ENCODE assay signal across 18 cellular contexts in genomic region chr2:3009499-3009882, GRCh38.
DNase-seq lines count a peak whose midpoint lies in the region; ATAC-seq, FAIRE-seq and TF ChIP-seq lines count a peak whose summit lies in the region.
"Had no signal": no experiment of that assay in that cellular context is flagged by ENCODE, and none has a peak within 500 bp of the region (broad histone marks: within the 10 kb centered on the region; RNA-seq: fewer than 3 reads in every experiment).

No MANE protein-coding gene starts in this region.

- no peak overlapping the region for H3K27ac ChIP-seq in HEK293 (ENCODE audit: extremely low read depth, low read depth, low read length)
- H3K27ac ChIP-seq in IMR-90 (ENCODE audit: insufficient read depth, low read length): no peak overlapping the region
- H3K27ac ChIP-seq in H1 (ENCODE audit: low read depth, low read length): no peak overlapping the region
- no peak overlapping the region for H3K27ac ChIP-seq in neural progenitor cell
- no peak overlapping the region for H3K27ac ChIP-seq in caudate nucleus (ENCODE audit: low read depth, low read length)
- H3K27ac ChIP-seq: HL-60 had no signal

- no peak overlapping the region for H2BK5ac ChIP-seq in IMR-90 (ENCODE audit: low read depth, low read length, poor library complexity, severe bottlenecking)
- 0 out of 2 replicates have a peak overlapping the region, but pooled peaks have one; percentile 16 for H2BK5ac ChIP-seq in H1 (ENCODE audit: low read depth, low read length)

- H3K56ac ChIP-seq in IMR-90 (ENCODE audit: extremely low read depth, insufficient read depth, low read length) (peak overlapping the region; percentile 23; the same call in 1 of the 2 replicates), H1 (replicated peaks; ENCODE audit: insufficient read length, low read depth, low read length) (no peak overlapping the region)

- no peaks in the 10 kb centered on the region for H3K79me1 ChIP-seq in IMR-90 (ENCODE audit: low read depth in 1 of 2, low read length in 2 of 2)
- no peaks in the 10 kb centered on the region for H3K79me1 ChIP-seq in H1 (ENCODE audit: low read depth, low read length)

- H3K4me1 ChIP-seq in HEK293 (ENCODE audit: control insufficient read depth, insufficient read depth, low read length) (no peaks in the 10 kb centered on the region), IMR-90 (ENCODE audit: control insufficient read depth, insufficient read depth, low read length) (no peaks in the 10 kb centered on the region), H1 (replicated peaks in 1 of 4; ENCODE audit: control insufficient read depth in 3 of 4, insufficient read depth in 4 of 4, low read length in 3 of 4) (no peaks in the 10 kb centered on the region), neural progenitor cell (no peaks in the 10 kb centered on the region)
- H3K4me1 ChIP-seq: Caco-2, HAP-1 had no signal

- H3K36me3 ChIP-seq in HEK293 (ENCODE audit: control insufficient read depth in 2 of 2, insufficient read depth in 1 of 2, low read length in 2 of 2) (no peaks in the 10 kb centered on the region), IMR-90 (ENCODE audit: control insufficient read depth, insufficient read depth, low read length) (no peaks in the 10 kb centered on the region), H1 (ENCODE audit: control insufficient read depth in 2 of 4, insufficient read depth in 4 of 4, low read length in 3 of 4) (no peaks in the 10 kb centered on the region; a peak in 1 of 8 replicates), neural progenitor cell (no peaks in the 10 kb centered on the region)
- H3K36me3 ChIP-seq: BE2C, HAP-1 had no signal

- no peak for ATAC-seq in IMR-90 (ENCODE audit: low read depth)

- H4K91ac ChIP-seq in IMR-90 (ENCODE audit: insufficient read depth, low read depth, low read length) (no peak overlapping the region), H1 (replicated peaks; ENCODE audit: insufficient read length, low read length) (peak overlapping the region; percentile 44)

- BruUV-seq in IMR-90 (replicated peaks; lab: Mats Ljungman, UMichigan): no TSS peak

- H4K5ac ChIP-seq in IMR-90 (ENCODE audit: low read depth, low read length) (no peak overlapping the region), H1 (ENCODE audit: insufficient read length, low read depth, low read length) (no peak overlapping the region)

- H2AK9ac ChIP-seq in IMR-90 (replicated peaks; ENCODE audit: low read depth, low read length, poor library complexity): no peak overlapping the region

- H3K4me3 Mint-ChIP-seq in neural progenitor cell (no peak overlapping the region), nephron progenitor cell (no peak overlapping the region)
- H3K4me3 Mint-ChIP-seq: CD4-positive, CD25-positive, alpha-beta regulatory T cell had no signal

- in situ Hi-C loops in IMR-90 (cut with MboI; ENCODE audit: low sequenced_read_pairs): no loop called here

- TF ChIP-seq POLR2A in IMR-90 (IDR thresholded peaks at IDR 0.05; ENCODE audit: low read depth, low read length) (no peak), H1 (IDR thresholded peaks at IDR 0.05; ENCODE audit: control extremely low read depth in 1 of 2, low read depth in 2 of 2, low read length in 2 of 2) (no peak)

- H3F3A ChIP-seq in neural progenitor cell (ENCODE audit: low read depth): no peaks in the 10 kb centered on the region

- H3K9ac ChIP-seq in IMR-90 (ENCODE audit: low read depth, low read length) (no peak overlapping the region), H1 (replicated peaks in 1 of 4; ENCODE audit: extremely low read depth in 1 of 4, low read depth in 3 of 4, low read length in 3 of 4) (no peak overlapping the region), neural progenitor cell (no peak overlapping the region)

- no peak for TF ChIP-seq EP300 in H1 (IDR thresholded peaks at IDR 0.05; ENCODE audit: borderline replicate concordance in 1 of 2, low read depth in 2 of 2, low read length in 2 of 2)

- H2BK12ac ChIP-seq in H1 (ENCODE audit: low read depth, low read length): peak overlapping the region; percentile 29; the same call in 1 of the 2 replicates

- H3K9me3 Mint-ChIP-seq in neural progenitor cell (peaks cover 18% of the 10 kb centered on the region), nephron progenitor cell (peaks cover 19% of the 10 kb centered on the region)

- no peak overlapping the region for H3K4me2 ChIP-seq in IMR-90 (ENCODE audit: low read depth, low read length)
- H3K4me2 ChIP-seq in H1 (ENCODE audit: insufficient read depth in 1 of 2, low read depth in 2 of 2, low read length in 2 of 2): no peak overlapping the region
- no peak overlapping the region for H3K4me2 ChIP-seq in neural progenitor cell

- H3K4me1 Mint-ChIP-seq in neural progenitor cell: peaks cover 24% of the 10 kb centered on the region
- peaks cover 21% of the 10 kb centered on the region for H3K4me1 Mint-ChIP-seq in nephron progenitor cell
- H3K4me1 Mint-ChIP-seq: CD4-positive, CD25-positive, alpha-beta regulatory T cell had no signal

- H2BK120ac ChIP-seq in IMR-90 (ENCODE audit: low read depth, low read length): no peak overlapping the region
- H2BK120ac ChIP-seq in H1 (replicated peaks; ENCODE audit: low read depth, low read length): no peak overlapping the region

- H3K14ac ChIP-seq in IMR-90 (replicated peaks; ENCODE audit: low read depth, low read length): no peak overlapping the region
- no peak overlapping the region for H3K14ac ChIP-seq in H1 (ENCODE audit: insufficient read length)

- H3K27ac Mint-ChIP-seq in neural progenitor cell (peak overlapping the region; percentile 3), nephron progenitor cell (no peak overlapping the region)
- H3K27ac Mint-ChIP-seq: CD4-positive, CD25-positive, alpha-beta regulatory T cell had no signal

- H2BK20ac ChIP-seq in IMR-90 (ENCODE audit: low read depth, low read length) (no peak overlapping the region), H1 (ENCODE audit: low read length) (no peak overlapping the region)

- H3K18ac ChIP-seq in IMR-90 (ENCODE audit: low read depth, low read length) (no peak overlapping the region), H1 (ENCODE audit: extremely low read depth, low read length) (no peak overlapping the region)

- H3K36me3 Mint-ChIP-seq in neural progenitor cell (no peaks in the 10 kb centered on the region), nephron progenitor cell (ENCODE audit: low read depth) (no peaks in the 10 kb centered on the region)
- H3K36me3 Mint-ChIP-seq: CD4-positive, CD25-positive, alpha-beta regulatory T cell had no signal

- H4K20me1 ChIP-seq in IMR-90 (ENCODE audit: insufficient read depth, low read length) (no peaks in the 10 kb centered on the region), H1 (replicated peaks in 1 of 2; ENCODE audit: control insufficient read depth in 1 of 2, insufficient read depth in 2 of 2, low read length in 2 of 2) (peaks cover 0 to 1% of the 10 kb centered on the region in 2 experiments), neural progenitor cell (ENCODE audit: low read depth) (no peaks in the 10 kb centered on the region)

- H3K23me2 ChIP-seq in H1 (ENCODE audit: low read depth, low read length): 0 out of 2 replicates have a peak, but pooled peaks cover 3% of the 10 kb centered on the region

- H4K8ac ChIP-seq in IMR-90 (ENCODE audit: low read depth in 2 of 2, low read length in 2 of 2): no peak overlapping the region
- H4K8ac ChIP-seq in H1 (ENCODE audit: extremely low read depth, insufficient read depth, low read length): no peak overlapping the region

- no peak overlapping the region for H3K4me3 ChIP-seq in HEK293 (ENCODE audit: low read depth, low read length)
- H3K4me3 ChIP-seq in IMR-90 (ENCODE audit: insufficient read depth, low read depth, low read length): no peak overlapping the region
- no peak overlapping the region for H3K4me3 ChIP-seq in H1 (ENCODE audit: extremely low read depth in 1 of 4, insufficient read depth in 2 of 4, low read depth in 3 of 4, low read length in 4 of 4)
- no peak overlapping the region for H3K4me3 ChIP-seq in neural progenitor cell
- H3K4me3 ChIP-seq: HAP-1 had no signal

- no peaks in the 10 kb centered on the region for H3K27me3 ChIP-seq in IMR-90 (ENCODE audit: control insufficient read depth, insufficient read depth, low read length)
- H3K27me3 ChIP-seq in H1 (replicated peaks in 1 of 4; ENCODE audit: control insufficient read depth in 3 of 4, extremely low read depth in 1 of 4, insufficient read depth in 3 of 4, low read length in 3 of 4): no peaks in the 10 kb centered on the region; a peak in 1 of 7 replicates
- no peaks in the 10 kb centered on the region for H3K27me3 ChIP-seq in neural progenitor cell
- H3K27me3 ChIP-seq: BE2C had no signal

- H3K23ac ChIP-seq in IMR-90 (ENCODE audit: low read depth, low read length) (no peak overlapping the region), H1 (ENCODE audit: insufficient read length) (no peak overlapping the region)

- CTCF ChIA-PET in HEK293 (lab: Yijun Ruan, JAX): no interaction called here
- CTCF ChIA-PET in IMR-90 (lab: Yijun Ruan, JAX): no interaction called here
- CTCF ChIA-PET in H1 (lab: Charles Lee; ENCODE audit: partially characterized antibody): no interaction called here

- no peak overlapping the region for H2AK5ac ChIP-seq in IMR-90 (ENCODE audit: low read depth, low read length)
- 0 out of 2 replicates have a peak overlapping the region, but pooled peaks have one; percentile 60 for H2AK5ac ChIP-seq in H1 (ENCODE audit: low read depth, low read length)

- WGBS in IMR-90 (ENCODE audit: extremely low coverage in 2 of 2, insufficient read length in 1 of 2), 2 experiments: 44% methylated on average over 2 of the region's 6 CpGs; no CpG with 5 or more reads in 1 of the 2 experiments
- WGBS in H1 (ENCODE audit: extremely low coverage in 1 of 2, insufficient coverage in 1 of 2, insufficient read length in 1 of 2, insufficient replicate concordance in 2 of 2, low coverage in 1 of 2, low lambda C conversion rate in 2 of 2, missing lambda C conversion rate in 1 of 2), 2 experiments: 74% methylated on average over 6 of the region's 6 CpGs; no CpG with 5 or more reads in 1 of the 2 experiments

- TF ChIP-seq RAD21 in IMR-90 (IDR thresholded peaks at IDR 0.05; ENCODE audit: low read length) (no peak), H1 (IDR thresholded peaks at IDR 0.05 in 1 of 2, conservative IDR thresholded peaks at IDR 0.05 in 1 of 2; ENCODE audit: low read depth in 2 of 2, low read length in 2 of 2) (no peak)

- H3K9me3 ChIP-seq in HEK293 (ENCODE audit: control insufficient read depth, insufficient read depth, low read depth, low read length) (no peaks in the 10 kb centered on the region), IMR-90 (ENCODE audit: control insufficient read depth, insufficient read depth, low read length) (peaks cover 32% of the 10 kb centered on the region), H1 (ENCODE audit: insufficient read depth in 2 of 2, low read depth in 1 of 2, low read length in 1 of 2) (no peaks in the 10 kb centered on the region), neural progenitor cell (ENCODE audit: low read depth) (no peaks in the 10 kb centered on the region)
- H3K9me3 ChIP-seq: BE2C, Caco-2, HAP-1 had no signal

- dilution Hi-C loops in IMR-90 (cut with HindIII; ENCODE audit: low sequenced_read_pairs, unreplicated experiment): no loop called here

- H3K9me1 ChIP-seq in IMR-90 (ENCODE audit: insufficient read depth, low read length): no peaks in the 10 kb centered on the region

- no peaks in the 10 kb centered on the region for H3K79me2 ChIP-seq in H1 (ENCODE audit: control insufficient read depth in 1 of 2, insufficient read depth in 2 of 2, low read length in 2 of 2)
- H3K79me2 ChIP-seq in neural progenitor cell (ENCODE audit: low read depth): no peaks in the 10 kb centered on the region

- H2BK15ac ChIP-seq in IMR-90 (ENCODE audit: low read depth, low read length): no peak overlapping the region
- no peak overlapping the region for H2BK15ac ChIP-seq in H1 (ENCODE audit: low read length)

- TF ChIP-seq CTCF in HEK293 (tag by site-specific recombination; IDR thresholded peaks at IDR 0.05) (no peak), IMR-90 (conservative IDR thresholded peaks at IDR 0.05; ENCODE audit: low read depth, low read length) (no peak), H1 (IDR thresholded peaks at IDR 0.05; ENCODE audit: control extremely low read depth in 1 of 3, insufficient read depth in 1 of 3, low read depth in 1 of 3, low read length in 3 of 3) (no peak), neural progenitor cell (IDR thresholded peaks at IDR 0.05) (no peak), nephron progenitor cell (IDR thresholded peaks at IDR 0.05) (no peak)

- intact Hi-C loops in IMR-90 (cut with micrococcal nuclease): no loop called here

- FAIRE-seq in H1 (lab: Jason Lieb, UNC): no peak
- FAIRE-seq: D721Med had no signal

- no peak overlapping the region for H2AFZ ChIP-seq in IMR-90 (replicated peaks; ENCODE audit: low read length, poor library complexity)
- no peak overlapping the region for H2AFZ ChIP-seq in H1 (ENCODE audit: low read length)
- H2AFZ ChIP-seq in neural progenitor cell (replicated peaks): no peak overlapping the region

- no peak for DNase-seq in IMR-90
- no peak for DNase-seq in H1 (ENCODE audit: low read depth in 1 of 2, low spot score in 2 of 2)
- no peak for DNase-seq in neural progenitor cell (ENCODE audit: low spot score)
- DNase-seq in DMS53 (lab: John Stamatoyannopoulos, UW): no peak
- no peak for DNase-seq in caudate nucleus (lab: John Stamatoyannopoulos, UW)
- DNase-seq in inferior parietal cortex (ENCODE audit: extremely low spot score): no peak
- no peak for DNase-seq in nephron progenitor cell
- DNase-seq: C1 segment of cervical spinal cord; Caco-2; CD4-positive, CD25-positive, alpha-beta regulatory T cell; DMS79; GDM1; KG1 had no signal

- H3K4ac ChIP-seq in IMR-90 (ENCODE audit: low read depth, low read length) (no peak overlapping the region), H1 (replicated peaks; ENCODE audit: insufficient read length, low read depth, low read length) (no peak overlapping the region)

- H3K27me3 Mint-ChIP-seq in neural progenitor cell (ENCODE audit: insufficient read depth, low read depth) (no peaks in the 10 kb centered on the region), nephron progenitor cell (ENCODE audit: low read depth, poor library complexity) (peaks cover 20% of the 10 kb centered on the region)
- H3K27me3 Mint-ChIP-seq: CD4-positive, CD25-positive, alpha-beta regulatory T cell had no signal

- POLR2A ChIA-PET in HEK293 (lab: Yijun Ruan, JAX) (no interaction called here), IMR-90 (lab: Charles Lee; ENCODE audit: unreplicated experiment) (no interaction called here), H1 (lab: Charles Lee; ENCODE audit: partially characterized antibody) (no interaction called here)
